ENCODE assay signal across 8 cellular contexts in genomic region chr11:235998-236773, GRCh38. TPM values are rescaled to one million over a fixed set of nuclear protein-coding genes. Genes with fewer than 3 reads are reported as not detected.
DNase-seq lines count a peak whose midpoint lies in the region; FAIRE-seq and TF ChIP-seq lines count a peak whose summit lies in the region.

TSS of gene SIRT3 (minus strand) at chr11:236342. CDS start at chr11:236328, 14 bp downstream.

- H2AFZ ChIP-seq in Loucy (ENCODE audit: low read length) (peak within 1 kb of the TSS; percentile 95), neuronal stem cell (ENCODE audit: low read length) (peak within 1 kb of the TSS; percentile 96)

- H2BK15ac ChIP-seq in neuronal stem cell (ENCODE audit: low read length), result no peak within 1 kb of the TSS

- H3K14ac ChIP-seq in neuronal stem cell (ENCODE audit: low read length), result peak within 1 kb of the TSS; percentile 94

- peaks cover 49% of the 10 kb centered on the region for H3K79me2 ChIP-seq in Loucy (ENCODE audit: insufficient read depth, low read length)

- H3K4me3 ChIP-seq in Loucy (ENCODE audit: low read length, poor library complexity, severe bottlenecking), result peak within 1 kb of the TSS; percentile 99
- H3K4me3 ChIP-seq in neuronal stem cell (ENCODE audit: low read length in 2 of 2), result peak within 1 kb of the TSS; percentile 97 to 100

- no peaks in the 10 kb centered on the region for H3K27me3 ChIP-seq in Loucy (ENCODE audit: insufficient read depth, low read length, poor library complexity, severe bottlenecking)
- H3K27me3 ChIP-seq in neuronal stem cell (ENCODE audit: control insufficient read depth in 3 of 3, insufficient read depth in 3 of 3, low read depth in 1 of 3, low read length in 3 of 3), result no peaks in the 10 kb centered on the region

- H3F3A ChIP-seq in Loucy (ENCODE audit: low read depth), result peaks cover 4% of the 10 kb centered on the region

- H3K79me1 ChIP-seq in neuronal stem cell (ENCODE audit: low read depth, low read length), result peaks cover 6% of the 10 kb centered on the region

- FAIRE-seq in H54 (lab: Jason Lieb, UNC) (no peak), frontal cortex (lab: Jason Lieb, UNC) (no peak)

- H3K36me3 ChIP-seq in Loucy (ENCODE audit: insufficient read depth, low read length) (no peaks in the 10 kb centered on the region), neuronal stem cell (replicated peaks in 1 of 2; ENCODE audit: control insufficient read depth in 2 of 2, insufficient read depth in 2 of 2, low read length in 2 of 2) (peaks cover 2 to 35% of the 10 kb centered on the region in 2 donors)

- DNase-seq in G401 (ENCODE audit: low spot score) (peak; percentile 89), H54 (ENCODE audit: insufficient read length, low spot score) (peak; percentile 98), SK-MEL-5 (ENCODE audit: low read depth, low spot score) (peak; percentile 82), frontal cortex (ENCODE audit: low spot score in 2 of 2) (peak; percentile 96), neuronal stem cell (ENCODE audit: low spot score) (peak; percentile 82)
- DNase-seq in activated naive CD4-positive, alpha-beta T cell (lab: John Stamatoyannopoulos, UW), result peak; percentile 41 to 83 (median 71)

- TF ChIP-seq CTCF in Loucy (conservative IDR thresholded peaks at IDR 0.05; ENCODE audit: low read length) (no peak; the same call in 1 of the 2 replicates), subcutaneous adipose tissue (IDR thresholded peaks at IDR 0.05; ENCODE audit: low read depth) (no peak)

- no peak within 1 kb of the TSS for H4K8ac ChIP-seq in neuronal stem cell (ENCODE audit: low read depth, low read length)

- H3K23ac ChIP-seq in neuronal stem cell (ENCODE audit: low read depth, low read length, poor library complexity), result peak within 1 kb of the TSS; percentile 89

- H3K4me2 ChIP-seq in Loucy (ENCODE audit: low read depth, low read length, poor library complexity, severe bottlenecking) (peak within 1 kb of the TSS; percentile 91), neuronal stem cell (ENCODE audit: insufficient read depth, low read length, poor library complexity, severe bottlenecking) (peak within 1 kb of the TSS; percentile 96)

- H3K4ac ChIP-seq in neuronal stem cell (ENCODE audit: low read length), result no peak within 1 kb of the TSS

- peaks cover 20% of the 10 kb centered on the region for H4K20me1 ChIP-seq in Loucy (ENCODE audit: insufficient read depth, low read length, poor library complexity, severe bottlenecking)

- H4K91ac ChIP-seq in neuronal stem cell (ENCODE audit: low read depth, low read length, poor library complexity), result no peak within 1 kb of the TSS

- H3K9me2 ChIP-seq in Loucy (replicated peaks; ENCODE audit: low read depth, low read length), result no peaks in the 10 kb centered on the region

- in situ Hi-C loops in G401 (cut with HindIII; ENCODE audit: low sequenced_read_pairs) (no loop called here), SK-MEL-5 (cut with HindIII; ENCODE audit: low pct_unique_long_range_greater_than_20kb, low sequenced_read_pairs) (no loop called here)

- H2AK5ac ChIP-seq in neuronal stem cell (ENCODE audit: low read depth, low read length), result peak within 1 kb of the TSS; percentile 38

- H3K4me1 ChIP-seq in Loucy (ENCODE audit: insufficient read depth, low read length, poor library complexity, severe bottlenecking) (peaks cover 28% of the 10 kb centered on the region), neuronal stem cell (ENCODE audit: control insufficient read depth in 2 of 2, insufficient read depth in 1 of 2, low read depth in 1 of 2, low read length in 2 of 2) (peaks cover 0 to 4% of the 10 kb centered on the region in 2 donors)

- peak within 1 kb of the TSS; percentile 91 for H3K27ac ChIP-seq in neuronal stem cell (replicated peaks; ENCODE audit: low read length)

- H2BK120ac ChIP-seq in neuronal stem cell (ENCODE audit: low read depth, low read length), result no peak within 1 kb of the TSS

- peak within 1 kb of the TSS; percentile 96 for H3K18ac ChIP-seq in neuronal stem cell (ENCODE audit: low read length)

- TF ChIP-seq POLR2A in H54 (IDR thresholded peaks at IDR 0.05; ENCODE audit: low read depth, low read length), result peak; percentile 89

- H3K9ac ChIP-seq in Loucy (ENCODE audit: low read depth, low read length, poor library complexity, severe bottlenecking) (peak within 1 kb of the TSS; percentile 93), neuronal stem cell (ENCODE audit: low read depth, low read length, poor library complexity) (peak within 1 kb of the TSS; percentile 90)

- no peak within 1 kb of the TSS for H2BK12ac ChIP-seq in neuronal stem cell (ENCODE audit: low read length)

- no CpG with 5 or more reads among the region's 69 CpGs for WGBS in neuronal stem cell (ENCODE audit: extremely low coverage in 2 of 2, insufficient read length in 2 of 2, insufficient replicate concordance in 1 of 2), 2 donors

- H3K9me3 ChIP-seq in Loucy (ENCODE audit: insufficient read depth, low read depth, low read length), result no peaks in the 10 kb centered on the region
- H3K9me3 ChIP-seq in neuronal stem cell (replicated peaks in 1 of 2; ENCODE audit: control insufficient read depth in 2 of 2, insufficient read depth in 1 of 2, low read depth in 1 of 2, low read length in 2 of 2), result no peaks in the 10 kb centered on the region

- peak within 1 kb of the TSS; percentile 94 for H2BK5ac ChIP-seq in neuronal stem cell (ENCODE audit: low read length)

RNA-seq across cellular contexts. Expression of gene SIRT3, which starts in this region (rescaled TPM):
- 19.3 and 22.5 TPM in 2 replicates for total RNA-seq in G401 (2014; rRNA removed; shearing (Covaris generic))
- 8.4 and 8.8 TPM in 2 replicates for total RNA-seq in SK-MEL-5 (2014; rRNA removed; shearing (Covaris generic))
- 22.1 and 22.5 TPM in 2 replicates for polyA plus RNA-seq in SK-MEL-5 (2015; cell fraction: cytosol; rRNA removed)
- polyA plus RNA-seq in SK-MEL-5 (2015; cell fraction: nucleus; rRNA removed), result 46.2 and 66.5 TPM in 2 replicates
- total RNA-seq in frontal cortex (12.6 TPM), subcutaneous adipose tissue (10 to 100 TPM in 3 of 4 donors, 1 to 10 TPM in 1; 8.1 to 48.0 (median 14.7) TPM)
- 17.8 TPM for polyA plus RNA-seq in neuronal stem cell (2013, experiment 1 of 2)
- 18.8 TPM for polyA plus RNA-seq in neuronal stem cell (2013, experiment 2 of 2)

Comparison
In these comparisons a context has a peak if more than half of its experiments do, and no peak if none do; other contexts are left out.
1. Peak in every context shown above with its lines: DNase-seq, H3K4me3 ChIP-seq and H3K27ac ChIP-seq.